ENCODE assay signal across 23 cellular contexts in the genomic region with DNA sequence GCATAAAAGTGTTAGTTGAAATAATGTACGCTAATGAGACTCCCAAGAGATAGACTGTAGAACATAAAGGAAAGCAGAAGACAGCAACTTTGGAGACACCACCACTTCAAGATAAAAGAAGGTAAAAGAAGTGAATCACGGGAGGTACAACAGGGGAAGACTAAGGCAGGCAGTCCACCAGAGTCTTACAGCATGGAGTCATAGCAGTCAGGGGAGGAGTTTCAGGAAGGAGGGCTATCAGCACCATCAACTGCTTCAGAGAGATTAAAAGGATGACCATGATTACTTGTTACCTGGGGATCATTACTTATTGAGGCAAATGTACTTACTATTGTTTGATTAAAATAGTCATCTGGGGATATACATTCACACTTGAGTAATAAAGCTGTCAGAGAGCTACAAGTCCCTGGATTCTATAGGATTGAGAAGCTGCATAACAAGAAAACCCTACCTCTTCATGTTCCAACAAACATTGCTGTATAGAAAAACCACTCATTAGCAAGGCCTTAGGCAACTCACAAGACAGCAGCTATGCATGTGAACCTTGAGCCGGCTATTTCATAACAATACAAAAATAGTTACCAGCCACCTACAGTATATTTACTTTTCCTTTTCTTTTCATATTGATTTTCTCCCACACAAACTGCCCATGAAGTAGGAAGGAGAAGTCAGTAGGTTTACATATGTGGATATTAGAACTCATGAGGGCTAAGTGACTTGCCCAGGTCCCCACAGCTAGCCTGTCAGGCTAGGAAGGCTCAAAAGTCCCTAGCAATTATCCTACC.
DNase-seq lines count a peak whose midpoint lies in the region; ATAC-seq, FAIRE-seq and TF ChIP-seq lines count a peak whose summit lies in the region.
"Had no signal": no experiment of that assay in that cellular context is flagged by ENCODE, and none has a peak within 500 bp of the region (broad histone marks: within the 10 kb centered on the region; RNA-seq: fewer than 3 reads in every experiment).

No MANE protein-coding gene starts in this region.

- no peak overlapping the region for H3K9ac ChIP-seq in Loucy (ENCODE audit: low read depth, low read length, poor library complexity, severe bottlenecking)
- no peak overlapping the region for H3K9ac ChIP-seq in HepG2 (ENCODE audit: insufficient read depth, low read depth, low read length)

- H3F3A ChIP-seq in Loucy (ENCODE audit: low read depth), result no peaks in the 10 kb centered on the region

- peak; percentile 40; the same call in 1 of the 2 replicates for TF ChIP-seq RAD21 in HepG2 (CRISPR knock-in tag; IDR thresholded peaks at IDR 0.05)

- 11% methylated on average over 3 of the region's 3 CpGs for WGBS in HepG2 (ENCODE audit: low lambda C conversion rate)

- H3K4me2 ChIP-seq in Loucy (ENCODE audit: low read depth, low read length, poor library complexity, severe bottlenecking), result no peak overlapping the region
- peak overlapping the region; percentile 55 for H3K4me2 ChIP-seq in HepG2 (ENCODE audit: low read depth, low read length)

- H3K9me3 ChIP-seq in Loucy (ENCODE audit: insufficient read depth, low read depth, low read length) (no peaks in the 10 kb centered on the region), HepG2 (ENCODE audit: low read length) (no peaks in the 10 kb centered on the region), vagina (no peaks in the 10 kb centered on the region)
- H3K9me3 ChIP-seq: BE2C, HAP-1 had no signal

- H3K27ac ChIP-seq in HepG2 (ENCODE audit: extremely low read length, insufficient read depth, low read length), result peak overlapping the region; percentile 27
- no peak overlapping the region for H3K27ac ChIP-seq in vagina
- H3K27ac ChIP-seq: SK-N-MC had no signal

- H4K20me1 ChIP-seq in Loucy (ENCODE audit: insufficient read depth, low read length, poor library complexity, severe bottlenecking) (no peaks in the 10 kb centered on the region), HepG2 (ENCODE audit: insufficient read depth, low read length) (no peaks in the 10 kb centered on the region)

- CTCF ChIA-PET in HepG2 (lab: Yijun Ruan, JAX; ENCODE audit: low intra/inter-chr PET ratio, low total read pairs), result no interaction called here

- in situ Hi-C loops in HepG2 (cut with HindIII; ENCODE audit: extremely low pct_ligation_motif_present, low pct_unique_long_range_greater_than_20kb), result no loop called here

- no peak for TF ChIP-seq CTCF in Loucy (conservative IDR thresholded peaks at IDR 0.05; ENCODE audit: low read length)
- TF ChIP-seq CTCF in bronchial epithelial cell (IDR thresholded peaks at IDR 0.05; ENCODE audit: insufficient read depth, low read length, severe bottlenecking), result no peak
- TF ChIP-seq CTCF in HepG2 (CRISPR knock-in tag; IDR thresholded peaks at IDR 0.05), result no peak
- TF ChIP-seq CTCF in vagina (IDR thresholded peaks at IDR 0.05), result no peak

- BruUV-seq in HepG2 (replicated peaks; lab: Mats Ljungman, UMichigan), result no TSS peak

- TF ChIP-seq EP300 in HepG2 (IDR thresholded peaks at IDR 0.05; ENCODE audit: low read depth in 2 of 2, low read length in 2 of 2) (peak in 1 of 2 experiments; percentile 81; a peak in 2 of 4 replicates), HepG2 (CRISPR knock-in tag; IDR thresholded peaks at IDR 0.05; ENCODE audit: borderline replicate concordance) (peak; percentile 54; the same call in 1 of the 2 replicates)

- no peak for TF ChIP-seq POLR2A in HepG2 (IDR thresholded peaks at IDR 0.05; ENCODE audit: insufficient read depth in 1 of 2, low read depth in 2 of 2, low read length in 2 of 2)
- TF ChIP-seq POLR2A in vagina (IDR thresholded peaks at IDR 0.05), result no peak

- no peaks in the 10 kb centered on the region for H3K79me2 ChIP-seq in Loucy (ENCODE audit: insufficient read depth, low read length)
- no peaks in the 10 kb centered on the region for H3K79me2 ChIP-seq in HepG2 (ENCODE audit: insufficient read depth, low read length)

- POLR2A ChIA-PET in HepG2 (lab: Yijun Ruan, JAX), result no interaction called here

- DNase-seq in bronchial epithelial cell (ENCODE audit: low read depth) (peak; percentile 22), HepG2 (ENCODE audit: low spot score) (peak; percentile 91), renal cortical epithelial cell (ENCODE audit: low read depth) (peak; percentile 7), NCI-H1694 (lab: John Stamatoyannopoulos, UW) (no peak), COR-L47 (lab: John Stamatoyannopoulos, UW) (no peak), vagina (ENCODE audit: extremely low spot score in 2 of 2) (no peak), DMS79 treated with DMSO at 0.1 percent for 48 hours (lab: John Stamatoyannopoulos, UW) (no peak)
- DNase-seq: ACHN, BE2C, DMS153, GOT3, NCI-H1092 treated with DMSO at 0.1 percent for 48 hours, NCI-H1436 treated with DMSO at 0.1 percent for 48 hours, NCI-H1930, NCI-H446, NCI-H524 treated with DMSO at 0.1 percent for 48 hours, NCI-H774, SIG-M5 had no signal

- intact Hi-C loops in HepG2 (cut with micrococcal nuclease; ENCODE audit: unreplicated experiment) (no loop called here), vagina (cut with DNase I) (no loop called here)

- peak; percentile 98 for ATAC-seq in HepG2

- H3K4me1 ChIP-seq in Loucy (ENCODE audit: insufficient read depth, low read length, poor library complexity, severe bottlenecking) (peaks cover 12% of the 10 kb centered on the region), HepG2 (ENCODE audit: insufficient read depth, low read length) (peaks cover 33% of the 10 kb centered on the region), vagina (no peaks in the 10 kb centered on the region)
- H3K4me1 ChIP-seq: BE2C, HAP-1 had no signal

- no peak for FAIRE-seq in bronchial epithelial cell (lab: Jason Lieb, UNC)
- peak; percentile 85 for FAIRE-seq in HepG2 (lab: Jason Lieb, UNC)
- FAIRE-seq: HTR-8/SVneo, RCC 7860 had no signal

- H3K36me3 ChIP-seq in Loucy (ENCODE audit: insufficient read depth, low read length), result no peaks in the 10 kb centered on the region
- no peaks in the 10 kb centered on the region for H3K36me3 ChIP-seq in bronchial epithelial cell (ENCODE audit: control insufficient read depth, insufficient read depth, low read length)
- no peaks in the 10 kb centered on the region for H3K36me3 ChIP-seq in HepG2 (replicated peaks in 1 of 2; ENCODE audit: control insufficient read depth in 1 of 2, insufficient read depth in 2 of 2, low read length in 2 of 2)
- H3K36me3 ChIP-seq in vagina, result no peaks in the 10 kb centered on the region
- H3K36me3 ChIP-seq: BE2C, HAP-1 had no signal

- H2AFZ ChIP-seq in Loucy (ENCODE audit: low read length) (peak overlapping the region; percentile 22), HepG2 (ENCODE audit: low read length) (no peak overlapping the region)

- no peaks in the 10 kb centered on the region for H3K9me2 ChIP-seq in Loucy (replicated peaks; ENCODE audit: low read depth, low read length)

- H3K4me3 ChIP-seq in Loucy (ENCODE audit: low read length, poor library complexity, severe bottlenecking) (no peak overlapping the region), bronchial epithelial cell (ENCODE audit: low read depth, low read length) (no peak overlapping the region), HepG2 (replicated peaks in 1 of 3; ENCODE audit: insufficient read depth in 1 of 3, low read depth in 2 of 3, low read length in 3 of 3) (peak overlapping the region in 1 of 3 experiments; percentile 1; a peak in 1 of 6 replicates), vagina (no peak overlapping the region)
- H3K4me3 ChIP-seq: HAP-1, SK-N-MC had no signal

- H3K27me3 ChIP-seq in Loucy (ENCODE audit: insufficient read depth, low read length, poor library complexity, severe bottlenecking) (no peaks in the 10 kb centered on the region), bronchial epithelial cell (ENCODE audit: control insufficient read depth, insufficient read depth, low read length) (no peaks in the 10 kb centered on the region), HepG2 (ENCODE audit: control insufficient read depth in 1 of 2, insufficient read depth in 2 of 2, low read length in 2 of 2) (no peaks in the 10 kb centered on the region), vagina (no peaks in the 10 kb centered on the region)
- H3K27me3 ChIP-seq: BE2C had no signal

TF ChIP-seq in HepG2, 621 proteins besides CTCF, POLR2A, EP300 and RAD21 (continues in another document):
- TF ChIP-seq, protein P1, sequence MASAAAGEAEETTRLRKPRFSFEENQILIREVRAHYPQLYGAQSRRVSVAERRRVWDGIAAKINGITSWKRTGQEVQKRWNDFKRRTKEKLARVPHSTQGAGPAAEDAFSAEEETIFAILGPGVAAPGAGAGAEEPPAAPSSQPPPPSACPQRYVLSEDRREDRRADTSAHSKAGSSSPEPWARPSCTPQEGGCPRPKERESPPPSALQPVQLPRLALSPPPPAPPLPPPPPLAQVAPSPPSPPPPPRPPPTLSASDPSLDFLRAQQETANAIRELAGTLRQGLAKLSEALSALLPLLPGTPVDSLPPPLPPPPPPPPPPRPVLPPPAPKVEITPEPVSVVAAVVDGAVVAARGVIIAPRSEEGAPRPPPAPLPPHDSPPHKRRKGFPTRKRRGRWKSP (CRISPR knock-in tag; IDR thresholded peaks at IDR 0.05), result peak; percentile 37; the same call in 1 of the 2 replicates
- TF ChIP-seq NPAS2 (CRISPR knock-in tag; IDR thresholded peaks at IDR 0.05; ENCODE audit: borderline replicate concordance) (no peak), HIVEP1 (CRISPR knock-in tag; IDR thresholded peaks at IDR 0.05) (no peak), ZNF746 (CRISPR knock-in tag; IDR thresholded peaks at IDR 0.05) (no peak), HOXA5 (CRISPR knock-in tag; IDR thresholded peaks at IDR 0.05) (peak; percentile 76), HES4 (CRISPR knock-in tag; IDR thresholded peaks at IDR 0.05; ENCODE audit: borderline replicate concordance) (no peak)
- TF ChIP-seq, protein P2, sequence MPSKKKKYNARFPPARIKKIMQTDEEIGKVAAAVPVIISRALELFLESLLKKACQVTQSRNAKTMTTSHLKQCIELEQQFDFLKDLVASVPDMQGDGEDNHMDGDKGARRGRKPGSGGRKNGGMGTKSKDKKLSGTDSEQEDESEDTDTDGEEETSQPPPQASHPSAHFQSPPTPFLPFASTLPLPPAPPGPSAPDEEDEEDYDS (CRISPR knock-in tag; IDR thresholded peaks at IDR 0.05), result 0 out of 2 replicates have a peak, but pooled peaks have one; percentile 10
- TF ChIP-seq, protein P3, sequence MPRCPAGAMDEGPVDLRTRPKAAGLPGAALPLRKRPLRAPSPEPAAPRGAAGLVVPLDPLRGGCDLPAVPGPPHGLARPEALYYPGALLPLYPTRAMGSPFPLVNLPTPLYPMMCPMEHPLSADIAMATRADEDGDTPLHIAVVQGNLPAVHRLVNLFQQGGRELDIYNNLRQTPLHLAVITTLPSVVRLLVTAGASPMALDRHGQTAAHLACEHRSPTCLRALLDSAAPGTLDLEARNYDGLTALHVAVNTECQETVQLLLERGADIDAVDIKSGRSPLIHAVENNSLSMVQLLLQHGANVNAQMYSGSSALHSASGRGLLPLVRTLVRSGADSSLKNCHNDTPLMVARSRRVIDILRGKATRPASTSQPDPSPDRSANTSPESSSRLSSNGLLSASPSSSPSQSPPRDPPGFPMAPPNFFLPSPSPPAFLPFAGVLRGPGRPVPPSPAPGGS (CRISPR knock-in tag; IDR thresholded peaks at IDR 0.05), result no peak

Comparison
In these comparisons a context has a peak if more than half of its experiments do, and no peak if none do; other contexts are left out.
1. DNase-seq: peak in bronchial epithelial cell (single experiment), HepG2 (single experiment) and renal cortical epithelial cell (single experiment); none in NCI-H1694 (single experiment), COR-L47 (single experiment), vagina (0 of 2) and DMS79 treated with DMSO at 0.1 percent for 48 hours (single experiment).